Comparison of ENCODE assay signal across 8 cellular contexts in the genomic region with DNA sequence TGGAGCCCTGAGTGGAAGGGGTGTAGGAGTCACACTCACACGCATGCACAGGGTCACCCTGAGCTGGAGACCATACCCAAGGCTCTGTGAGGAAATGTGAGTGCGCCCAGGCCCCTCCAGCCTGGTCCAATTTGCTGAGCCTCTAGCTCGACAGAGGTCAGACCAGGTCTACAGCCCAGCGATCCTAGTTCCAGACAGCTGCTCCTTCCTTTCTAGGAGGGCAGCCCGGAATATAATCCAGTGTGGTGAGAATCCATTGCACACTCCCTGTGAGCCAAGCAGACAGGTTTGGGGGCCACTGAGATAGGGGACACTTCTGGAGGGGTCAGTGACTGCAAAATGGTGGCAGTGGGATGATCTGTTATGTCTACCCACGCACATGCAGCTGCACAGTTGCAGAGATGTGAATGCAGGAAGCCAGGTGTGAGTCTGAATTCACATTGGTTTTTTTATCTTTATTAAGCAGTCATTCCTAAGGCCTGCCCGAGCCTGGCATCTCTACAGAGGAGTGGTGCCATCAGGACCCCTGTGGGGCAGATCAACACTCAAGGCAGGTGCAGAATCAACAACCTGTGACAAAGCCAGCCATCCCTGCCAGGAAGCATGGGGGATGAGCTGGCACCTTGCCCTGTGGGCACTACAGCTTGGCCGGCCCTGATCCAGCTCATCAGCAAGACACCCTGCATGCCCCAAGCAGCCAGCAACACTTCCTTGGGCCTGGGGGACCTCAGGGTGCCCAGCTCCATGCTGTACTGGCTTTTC. TPM values are rescaled to one million over a fixed set of nuclear protein-coding genes. Genes with fewer than 3 reads are reported as not detected.
DNase-seq lines count a peak whose midpoint lies in the region; ATAC-seq lines count a peak whose summit lies in the region.

A gene with protein sequence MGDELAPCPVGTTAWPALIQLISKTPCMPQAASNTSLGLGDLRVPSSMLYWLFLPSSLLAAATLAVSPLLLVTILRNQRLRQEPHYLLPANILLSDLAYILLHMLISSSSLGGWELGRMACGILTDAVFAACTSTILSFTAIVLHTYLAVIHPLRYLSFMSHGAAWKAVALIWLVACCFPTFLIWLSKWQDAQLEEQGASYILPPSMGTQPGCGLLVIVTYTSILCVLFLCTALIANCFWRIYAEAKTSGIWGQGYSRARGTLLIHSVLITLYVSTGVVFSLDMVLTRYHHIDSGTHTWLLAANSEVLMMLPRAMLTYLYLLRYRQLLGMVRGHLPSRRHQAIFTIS (plus strand): TSS at position 522 of the 762 bp plus-strand sequence. CDS start 82 bp downstream, at position 604.

- peaks cover 0 to 8% of the 10 kb centered on the region in 2 donors for H3K4me1 ChIP-seq in neuronal stem cell (ENCODE audit: control insufficient read depth in 2 of 2, insufficient read depth in 1 of 2, low read depth in 1 of 2, low read length in 2 of 2)

- H3K23ac ChIP-seq in neuronal stem cell (ENCODE audit: low read depth, low read length, poor library complexity): peak within 1 kb of the TSS; percentile 67

- no peak within 1 kb of the TSS for H3K4ac ChIP-seq in neuronal stem cell (ENCODE audit: low read length)

- H3K36me3 ChIP-seq in neuronal stem cell (replicated peaks in 1 of 2; ENCODE audit: control insufficient read depth in 2 of 2, insufficient read depth in 2 of 2, low read length in 2 of 2): no peaks in the 10 kb centered on the region

- H3K4me2 ChIP-seq in neuronal stem cell (ENCODE audit: insufficient read depth, low read length, poor library complexity, severe bottlenecking): peak within 1 kb of the TSS; percentile 91

- no peak within 1 kb of the TSS for H4K8ac ChIP-seq in neuronal stem cell (ENCODE audit: low read depth, low read length)

- H3K4me3 ChIP-seq in neuronal stem cell (ENCODE audit: low read length in 2 of 2): peak within 1 kb of the TSS in 1 of 2 donors; percentile 77

- no peak within 1 kb of the TSS for H3K14ac ChIP-seq in neuronal stem cell (ENCODE audit: low read length)

- H3K27me3 ChIP-seq in neuronal stem cell (ENCODE audit: control insufficient read depth in 3 of 3, insufficient read depth in 3 of 3, low read depth in 1 of 3, low read length in 3 of 3): peaks cover 0 to 26% (median 14%) of the 10 kb centered on the region in 3 experiments

- H3K27ac ChIP-seq in neuronal stem cell (replicated peaks; ENCODE audit: low read length): no peak within 1 kb of the TSS

- H2BK15ac ChIP-seq in neuronal stem cell (ENCODE audit: low read length): peak within 1 kb of the TSS; percentile 50

- H2AFZ ChIP-seq in neuronal stem cell (ENCODE audit: low read length): peak within 1 kb of the TSS; percentile 92

- peak within 1 kb of the TSS; percentile 82 for H3K18ac ChIP-seq in neuronal stem cell (ENCODE audit: low read length)

- WGBS in neuronal stem cell (ENCODE audit: extremely low coverage in 2 of 2, insufficient read length in 2 of 2, insufficient replicate concordance in 1 of 2), 2 donors: no CpG with 5 or more reads among the region's 8 CpGs

- H3K9me3 ChIP-seq in neuronal stem cell (replicated peaks in 1 of 2; ENCODE audit: control insufficient read depth in 2 of 2, insufficient read depth in 1 of 2, low read depth in 1 of 2, low read length in 2 of 2): peaks cover 0 to 1% of the 10 kb centered on the region in 2 donors

- ATAC-seq in HG03520 (IDR thresholded peaks at IDR 0.05; ENCODE audit: unreplicated experiment): no peak
- ATAC-seq in GM18909 (IDR thresholded peaks at IDR 0.05; ENCODE audit: poor library complexity, unreplicated experiment): no peak

- no peak within 1 kb of the TSS for H2BK12ac ChIP-seq in neuronal stem cell (ENCODE audit: low read length)

- peak within 1 kb of the TSS; percentile 42 for H2BK5ac ChIP-seq in neuronal stem cell (ENCODE audit: low read length)

- H3K9ac ChIP-seq in neuronal stem cell (ENCODE audit: low read depth, low read length, poor library complexity): peak within 1 kb of the TSS; percentile 73

- peak within 1 kb of the TSS; percentile 51 for H2AK5ac ChIP-seq in neuronal stem cell (ENCODE audit: low read depth, low read length)

- no peaks in the 10 kb centered on the region for H3K79me1 ChIP-seq in neuronal stem cell (ENCODE audit: low read depth, low read length)

- H2BK120ac ChIP-seq in neuronal stem cell (ENCODE audit: low read depth, low read length): no peak within 1 kb of the TSS

- DNase-seq in DMS53 (lab: John Stamatoyannopoulos, UW): peak; percentile 64
- DNase-seq in NCI-H2107 (lab: John Stamatoyannopoulos, UW): peak; percentile 84
- peak; percentile 92 for DNase-seq in cerebellar cortex (ENCODE audit: low spot score)
- DNase-seq in neuronal stem cell (ENCODE audit: low spot score): no peak
- DNase-seq in NCI-H1048 (lab: John Stamatoyannopoulos, UW): no peak
- DNase-seq in effector CD8-positive, alpha-beta T cell (lab: John Stamatoyannopoulos, UW): no peak

- H4K91ac ChIP-seq in neuronal stem cell (ENCODE audit: low read depth, low read length, poor library complexity): no peak within 1 kb of the TSS

RNA-seq across cellular contexts. Expression of the gene that starts here (rescaled TPM):
- polyA plus RNA-seq in neuronal stem cell (2013, experiment 1 of 2): not detected
- polyA plus RNA-seq in neuronal stem cell (2013, experiment 2 of 2): not detected

Comparison
In these comparisons a context has a peak if more than half of its experiments do, and no peak if none do; other contexts are left out.
1. DNase-seq: peak in DMS53 (single experiment), NCI-H2107 (single experiment) and cerebellar cortex (single experiment); none in neuronal stem cell (single experiment), NCI-H1048 (single experiment) and effector CD8-positive, alpha-beta T cell (single experiment).